In genomic region chr17:68205808-68206563, GRCh38 we compare ENCODE assay signal across 1 cellular context.
TF ChIP-seq lines count a peak whose summit lies in the region.

No MANE protein-coding gene starts in this region.

TF ChIP-seq in HEK293, 187 proteins besides CTCF, POLR2A, EP300 and RAD21 (continued from another document):
- TF ChIP-seq PRDM10 (tag by site-specific recombination; IDR thresholded peaks at IDR 0.05) (peak; percentile 30), ZNF596 (tag by site-specific recombination; IDR thresholded peaks at IDR 0.05) (0 out of 2 replicates have a peak, but pooled peaks have one; percentile 32), KLF9 (tag by site-specific recombination; IDR thresholded peaks at IDR 0.05; ENCODE audit: low read depth) (peak; percentile 21; the same call in 1 of the 2 replicates), PATZ1 (tag by site-specific recombination; IDR thresholded peaks at IDR 0.05) (0 out of 2 replicates have a peak, but pooled peaks have one; percentile 5), EGR2 (tag by site-specific recombination; IDR thresholded peaks at IDR 0.05; ENCODE audit: low read depth) (0 out of 2 replicates have a peak, but pooled peaks have one; percentile 6), KLF8 (tag by site-specific recombination; IDR thresholded peaks at IDR 0.05) (peak; percentile 30; the same call in 1 of the 2 replicates), YY2 (tag by site-specific recombination; IDR thresholded peaks at IDR 0.05) (0 out of 2 replicates have a peak, but pooled peaks have one; percentile 19)
- TF ChIP-seq, protein P1, sequence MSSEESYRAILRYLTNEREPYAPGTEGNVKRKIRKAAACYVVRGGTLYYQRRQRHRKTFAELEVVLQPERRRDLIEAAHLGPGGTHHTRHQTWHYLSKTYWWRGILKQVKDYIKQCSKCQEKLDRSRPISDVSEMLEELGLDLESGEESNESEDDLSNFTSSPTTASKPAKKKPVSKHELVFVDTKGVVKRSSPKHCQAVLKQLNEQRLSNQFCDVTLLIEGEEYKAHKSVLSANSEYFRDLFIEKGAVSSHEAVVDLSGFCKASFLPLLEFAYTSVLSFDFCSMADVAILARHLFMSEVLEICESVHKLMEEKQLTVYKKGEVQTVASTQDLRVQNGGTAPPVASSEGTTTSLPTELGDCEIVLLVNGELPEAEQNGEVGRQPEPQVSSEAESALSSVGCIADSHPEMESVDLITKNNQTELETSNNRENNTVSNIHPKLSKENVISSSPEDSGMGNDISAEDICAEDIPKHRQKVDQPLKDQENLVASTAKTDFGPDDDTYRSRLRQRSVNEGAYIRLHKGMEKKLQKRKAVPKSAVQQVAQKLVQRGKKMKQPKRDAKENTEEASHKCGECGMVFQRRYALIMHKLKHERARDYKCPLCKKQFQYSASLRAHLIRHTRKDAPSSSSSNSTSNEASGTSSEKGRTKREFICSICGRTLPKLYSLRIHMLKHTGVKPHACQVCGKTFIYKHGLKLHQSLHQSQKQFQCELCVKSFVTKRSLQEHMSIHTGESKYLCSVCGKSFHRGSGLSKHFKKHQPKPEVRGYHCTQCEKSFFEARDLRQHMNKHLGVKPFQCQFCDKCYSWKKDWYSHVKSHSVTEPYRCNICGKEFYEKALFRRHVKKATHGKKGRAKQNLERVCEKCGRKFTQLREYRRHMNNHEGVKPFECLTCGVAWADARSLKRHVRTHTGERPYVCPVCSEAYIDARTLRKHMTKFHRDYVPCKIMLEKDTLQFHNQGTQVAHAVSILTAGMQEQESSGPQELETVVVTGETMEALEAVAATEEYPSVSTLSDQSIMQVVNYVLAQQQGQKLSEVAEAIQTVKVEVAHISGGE (tag by site-specific recombination; conservative IDR thresholded peaks at IDR 0.05; ENCODE audit: low read depth), result peak; percentile 67
- TF ChIP-seq, protein P2, sequence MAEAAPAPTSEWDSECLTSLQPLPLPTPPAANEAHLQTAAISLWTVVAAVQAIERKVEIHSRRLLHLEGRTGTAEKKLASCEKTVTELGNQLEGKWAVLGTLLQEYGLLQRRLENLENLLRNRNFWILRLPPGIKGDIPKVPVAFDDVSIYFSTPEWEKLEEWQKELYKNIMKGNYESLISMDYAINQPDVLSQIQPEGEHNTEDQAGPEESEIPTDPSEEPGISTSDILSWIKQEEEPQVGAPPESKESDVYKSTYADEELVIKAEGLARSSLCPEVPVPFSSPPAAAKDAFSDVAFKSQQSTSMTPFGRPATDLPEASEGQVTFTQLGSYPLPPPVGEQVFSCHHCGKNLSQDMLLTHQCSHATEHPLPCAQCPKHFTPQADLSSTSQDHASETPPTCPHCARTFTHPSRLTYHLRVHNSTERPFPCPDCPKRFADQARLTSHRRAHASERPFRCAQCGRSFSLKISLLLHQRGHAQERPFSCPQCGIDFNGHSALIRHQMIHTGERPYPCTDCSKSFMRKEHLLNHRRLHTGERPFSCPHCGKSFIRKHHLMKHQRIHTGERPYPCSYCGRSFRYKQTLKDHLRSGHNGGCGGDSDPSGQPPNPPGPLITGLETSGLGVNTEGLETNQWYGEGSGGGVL (tag by site-specific recombination; IDR thresholded peaks at IDR 0.05), result peak; percentile 72
